In genomic region chr20:44190197-44190852, GRCh38 we compare ENCODE assay signal across 1 cellular context.
TF ChIP-seq lines count a peak whose summit lies in the region.

No MANE protein-coding gene starts in this region.

TF ChIP-seq in HEK293, 187 proteins besides CTCF, POLR2A, EP300 and RAD21 (continued from another document):
- TF ChIP-seq PRDM10 (tag by site-specific recombination; IDR thresholded peaks at IDR 0.05): peak; percentile 35; the same call in 1 of the 2 replicates
- TF ChIP-seq PRDM1 (tag by site-specific recombination; IDR thresholded peaks at IDR 0.05): peak; percentile 33; the same call in 1 of the 2 replicates
- TF ChIP-seq GFI1B (tag by site-specific recombination; IDR thresholded peaks at IDR 0.05): 0 out of 2 replicates have a peak, but pooled peaks have one; percentile 14
- TF ChIP-seq KLF8 (tag by site-specific recombination; IDR thresholded peaks at IDR 0.05): peak; percentile 21; the same call in 1 of the 2 replicates
- TF ChIP-seq ZFP37 (tag by site-specific recombination; IDR thresholded peaks at IDR 0.05): 0 out of 2 replicates have a peak, but pooled peaks have one; percentile 52
- TF ChIP-seq SP7 (tag by site-specific recombination; IDR thresholded peaks at IDR 0.05): 0 out of 2 replicates have a peak, but pooled peaks have one; percentile 24
- 0 out of 2 replicates have a peak, but pooled peaks have one; percentile 22 for TF ChIP-seq ZEB2 (tag by site-specific recombination; IDR thresholded peaks at IDR 0.05)
- TF ChIP-seq ZNF654 (tag by site-specific recombination; IDR thresholded peaks at IDR 0.05; ENCODE audit: low read depth): peak; percentile 94
